8 cellular contexts compared by ENCODE assay signal in the genomic region with DNA sequence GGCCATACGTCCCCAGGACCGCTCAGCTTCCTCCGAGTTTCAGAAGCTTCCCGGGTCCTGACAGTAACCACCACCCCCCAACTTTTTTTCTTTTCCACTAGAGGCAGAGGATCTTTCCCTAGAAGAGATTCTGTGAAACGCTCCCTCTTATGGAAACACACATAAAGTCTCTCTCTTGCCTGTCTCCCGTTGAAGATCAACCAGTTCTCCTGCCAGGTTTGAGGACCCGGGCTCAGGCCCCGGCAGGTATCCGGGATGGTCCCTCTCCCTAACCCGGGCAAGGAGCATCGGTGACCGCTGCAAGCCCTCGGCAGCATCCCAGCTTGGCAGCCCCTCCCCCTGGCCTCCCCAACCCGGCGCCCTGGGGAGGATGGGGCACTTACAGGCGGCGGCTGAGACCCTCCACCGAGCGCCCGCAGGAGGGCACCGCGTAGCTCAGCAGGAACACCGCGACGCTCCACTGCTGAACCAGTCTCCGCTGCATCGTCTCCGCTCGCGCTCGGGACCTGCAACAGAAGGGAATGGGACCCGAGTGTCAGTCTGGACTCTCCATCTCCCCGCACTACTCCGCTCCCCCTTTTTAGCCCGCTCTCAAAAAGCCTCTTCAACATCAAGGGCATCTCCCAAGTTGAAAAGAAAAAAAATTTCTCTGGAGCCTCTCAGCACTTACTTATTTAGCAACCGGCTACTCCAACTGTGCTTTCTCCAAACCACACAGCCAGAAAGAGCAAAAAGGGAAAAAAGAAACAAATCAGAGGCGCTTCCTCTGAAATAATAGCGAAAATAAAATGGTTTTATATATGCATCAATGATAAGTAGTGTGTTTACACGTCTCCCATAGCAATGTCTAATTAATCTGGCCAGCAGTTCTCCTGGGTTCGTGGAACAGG. TPM values are rescaled to one million over a fixed set of nuclear protein-coding genes. Genes with fewer than 3 reads are reported as not detected.
DNase-seq lines count a peak whose midpoint lies in the region; ATAC-seq and TF ChIP-seq lines count a peak whose summit lies in the region.

No MANE protein-coding gene starts in this region.

- ATAC-seq in activated T-helper 17 cell treated with anti-CD3 and anti-CD28 coated beads, Interleukin-2, amount 50 U/mL, for 72 hours (replicated peaks): peak; percentile 16
- peak; percentile 44 for ATAC-seq in left ventricle myocardium superior

- intact Hi-C loops in CD14-positive monocyte (cut with micrococcal nuclease) (no loop called here), left ventricle myocardium superior (cut with micrococcal nuclease) (no loop called here)

- peaks cover 4 to 6% of the 10 kb centered on the region in 2 donors for H3K36me3 Mint-ChIP-seq in CD14-positive monocyte
- peaks cover 6% of the 10 kb centered on the region for H3K36me3 Mint-ChIP-seq in activated T-helper 17 cell treated with anti-CD3 and anti-CD28 coated beads, Interleukin-2, amount 50 U/mL, for 72 hours (ENCODE audit: low read depth)

- H3K9me3 Mint-ChIP-seq in CD14-positive monocyte: peaks cover 0 to 29% (median 10%) of the 10 kb centered on the region in 7 donors
- no peaks in the 10 kb centered on the region for H3K9me3 Mint-ChIP-seq in activated T-helper 17 cell treated with anti-CD3 and anti-CD28 coated beads, Interleukin-2, amount 50 U/mL, for 72 hours

- peaks cover 16% of the 10 kb centered on the region for H3K4me1 Mint-ChIP-seq in CD14-positive monocyte
- H3K4me1 Mint-ChIP-seq in activated T-helper 17 cell treated with anti-CD3 and anti-CD28 coated beads, Interleukin-2, amount 50 U/mL, for 72 hours: peaks cover 13% of the 10 kb centered on the region

- no peak for DNase-seq in CD14-positive monocyte (ENCODE audit: low spot score)
- DNase-seq in HL-60 (ENCODE audit: low read depth in 1 of 2, low spot score in 1 of 2): no peak
- peak; percentile 32 for DNase-seq in left ventricle myocardium superior
- peak; percentile 11 for DNase-seq in putamen (ENCODE audit: low spot score)
- no peak for DNase-seq in cerebellar nuclear complex (lab: John Stamatoyannopoulos, UW)
- no peak for DNase-seq in NCI-H510A treated with DMSO at 0.1 percent for 48 hours (lab: John Stamatoyannopoulos, UW)
- DNase-seq in NCI-H187 (lab: John Stamatoyannopoulos, UW): no peak

- no peak overlapping the region for H3K27ac ChIP-seq in HL-60 (replicated peaks)

- TF ChIP-seq CTCF in CD14-positive monocyte (IDR thresholded peaks at IDR 0.05): no peak
- no peak for TF ChIP-seq CTCF in HL-60 (IDR thresholded peaks at IDR 0.05; ENCODE audit: insufficient read depth, low read length)

- no peak overlapping the region for H3K27ac Mint-ChIP-seq in CD14-positive monocyte
- peak overlapping the region; percentile 74 for H3K27ac Mint-ChIP-seq in activated T-helper 17 cell treated with anti-CD3 and anti-CD28 coated beads, Interleukin-2, amount 50 U/mL, for 72 hours

- peaks cover 62% of the 10 kb centered on the region for H3K27me3 ChIP-seq in HL-60 (ENCODE audit: insufficient read depth, poor library complexity, severe bottlenecking)

- peaks cover 73 to 93% (median 80%) of the 10 kb centered on the region in 3 donors for H3K27me3 Mint-ChIP-seq in CD14-positive monocyte (ENCODE audit: low read depth in 3 of 3)
- H3K27me3 Mint-ChIP-seq in activated T-helper 17 cell treated with anti-CD3 and anti-CD28 coated beads, Interleukin-2, amount 50 U/mL, for 72 hours: peaks cover 60% of the 10 kb centered on the region

- H3K4me3 ChIP-seq in HL-60 (replicated peaks; ENCODE audit: insufficient read depth, low read length): peak overlapping the region; percentile 28

- peak overlapping the region; percentile 66 to 91 for H3K4me3 Mint-ChIP-seq in CD14-positive monocyte
- peak overlapping the region; percentile 85 for H3K4me3 Mint-ChIP-seq in activated T-helper 17 cell treated with anti-CD3 and anti-CD28 coated beads, Interleukin-2, amount 50 U/mL, for 72 hours

RNA-seq across cellular contexts. Expression of gene PTHLH, which starts 3.3 kb away (rescaled TPM):
- polyA plus RNA-seq in CD14-positive monocyte: not detected
- total RNA-seq in activated T-helper 17 cell treated with anti-CD3 and anti-CD28 coated beads, Interleukin-2, amount 50 U/mL, for 72 hours: not detected
- not detected for total RNA-seq in left ventricle myocardium superior

Comparison
In these comparisons a context has a peak if more than half of its experiments do, and no peak if none do; other contexts are left out.
1. DNase-seq: peak in left ventricle myocardium superior (single experiment) and putamen (single experiment); none in CD14-positive monocyte (single experiment), HL-60 (0 of 2), cerebellar nuclear complex (0 of 2), NCI-H510A treated with DMSO at 0.1 percent for 48 hours (single experiment) and NCI-H187 (0 of 2).